1 cellular context compared by ENCODE assay signal in the genomic region with DNA sequence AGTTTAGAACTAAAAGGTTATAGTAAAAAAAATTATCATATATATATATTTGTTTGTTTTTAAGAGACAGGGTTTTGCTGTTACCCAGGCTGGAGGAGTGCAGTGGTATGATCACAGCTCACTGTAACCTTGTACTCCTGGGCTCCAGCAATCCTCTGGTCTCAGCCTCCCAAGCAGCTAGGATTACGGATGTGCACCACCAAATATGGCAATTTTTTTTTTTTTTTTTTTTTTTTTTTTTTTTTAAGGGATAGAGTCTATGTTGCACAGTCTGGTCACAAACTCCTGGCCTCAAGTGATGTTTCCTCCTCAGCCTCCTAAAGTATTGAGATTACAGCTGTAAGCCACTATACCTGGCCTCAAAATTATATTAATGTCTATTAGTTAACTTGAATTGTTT.
TF ChIP-seq lines count a peak whose summit lies in the region.

No MANE protein-coding gene starts in this region.

TF ChIP-seq in GM23338, 12 proteins besides CTCF, POLR2A, EP300 and RAD21 (continued from another document):
- TF ChIP-seq POLR2AphosphoS5 (IDR thresholded peaks at IDR 0.05; ENCODE audit: low read depth) = no peak
- no peak for TF ChIP-seq ZNF114 (CRISPR knock-in tag; IDR thresholded peaks at IDR 0.05)
